In the genomic region with DNA sequence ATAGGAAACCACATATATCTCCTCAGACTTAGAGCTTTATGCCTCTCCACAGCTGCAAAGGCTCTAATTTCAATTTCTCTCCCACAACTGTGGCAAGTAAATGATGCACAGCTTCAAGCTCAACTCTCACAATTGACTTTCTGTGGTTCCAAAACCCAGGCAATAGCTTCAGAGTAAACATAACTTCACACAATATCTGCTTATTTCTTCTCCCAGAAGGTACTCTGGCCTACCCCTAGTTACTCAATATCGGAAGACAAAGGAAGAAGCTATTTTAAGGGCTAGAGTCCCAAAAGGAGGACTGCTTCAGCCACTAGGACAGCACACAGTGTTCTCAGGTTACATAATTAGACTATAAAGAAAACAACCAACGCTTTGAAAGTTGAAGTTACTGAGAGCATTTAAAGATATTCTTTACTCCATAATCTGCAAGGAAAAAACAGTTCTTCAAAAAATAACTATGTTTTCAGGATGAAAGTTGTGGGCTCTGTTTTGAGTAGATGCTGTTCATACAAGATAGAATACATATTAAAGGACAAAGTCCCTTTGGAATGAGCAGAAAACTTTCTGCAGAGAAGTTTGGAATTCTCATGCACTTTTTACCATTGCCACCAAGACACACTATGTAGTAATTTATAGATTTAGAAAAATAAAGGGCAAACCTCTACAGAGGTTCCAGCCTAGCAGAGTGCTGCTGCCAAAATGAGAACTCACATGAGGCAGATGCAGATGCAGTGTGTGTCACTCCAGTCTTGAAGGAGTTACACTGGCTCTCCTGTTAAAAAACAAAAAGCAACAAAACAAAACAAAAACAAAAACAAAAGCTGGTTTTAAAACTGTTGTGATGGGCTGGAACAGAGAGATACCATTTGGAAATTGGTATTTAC, we compare ENCODE assay signal across 9 cellular contexts.
DNase-seq lines count a peak whose midpoint lies in the region; ATAC-seq, FAIRE-seq and TF ChIP-seq lines count a peak whose summit lies in the region.
"Had no signal": no experiment of that assay in that cellular context is flagged by ENCODE, and none has a peak within 500 bp of the region (broad histone marks: within the 10 kb centered on the region; RNA-seq: fewer than 3 reads in every experiment).

No MANE protein-coding gene starts in this region.

- no peak for TF ChIP-seq RAD21 in HepG2 (CRISPR knock-in tag; IDR thresholded peaks at IDR 0.05)

- BruUV-seq in HepG2 (replicated peaks; lab: Mats Ljungman, UMichigan) (no TSS peak), PC-9 (replicated peaks; lab: Mats Ljungman, UMichigan) (no TSS peak)

- no peaks in the 10 kb centered on the region for H3K27me3 Mint-ChIP-seq in CD4-positive, alpha-beta memory T cell

- H3K9me3 ChIP-seq in HepG2 (ENCODE audit: low read length) (no peaks in the 10 kb centered on the region), PC-9 (ENCODE audit: insufficient read depth, low read depth) (no peaks in the 10 kb centered on the region)
- no peaks in the 10 kb centered on the region for H3K9me3 ChIP-seq in CD4-positive, alpha-beta memory T cell (ENCODE audit: control insufficient read depth in 1 of 2, low read length in 2 of 2)
- H3K9me3 ChIP-seq: SJSA1 had no signal

- H3K36me3 ChIP-seq in HepG2 (replicated peaks in 1 of 2; ENCODE audit: control insufficient read depth in 1 of 2, insufficient read depth in 2 of 2, low read length in 2 of 2) (peaks cover 1 to 5% of the 10 kb centered on the region in 2 experiments; a peak in 4 of 5 replicates), PC-9 (ENCODE audit: low read depth) (peaks cover 8% of the 10 kb centered on the region; the same call in 1 of the 2 replicates)
- H3K36me3 ChIP-seq in CD4-positive, alpha-beta memory T cell (ENCODE audit: insufficient read depth, low read length) = no peaks in the 10 kb centered on the region

- H3K27me3 ChIP-seq in HepG2 (ENCODE audit: control insufficient read depth in 1 of 2, insufficient read depth in 2 of 2, low read length in 2 of 2) = no peaks in the 10 kb centered on the region
- H3K27me3 ChIP-seq in CD4-positive, alpha-beta memory T cell (ENCODE audit: insufficient read depth, low read length) = no peaks in the 10 kb centered on the region
- H3K27me3 ChIP-seq in PC-9 (ENCODE audit: insufficient read depth, low read depth) = no peaks in the 10 kb centered on the region
- H3K27me3 ChIP-seq: SJSA1 had no signal

- intact Hi-C loops in HepG2 (cut with micrococcal nuclease; ENCODE audit: unreplicated experiment) = loop anchor here (5.0 to 10.0 kb wide), 2 partner anchors 41 to 134 kb away; a partner anchor contains a TSS
- intact Hi-C loops in CD4-positive, alpha-beta memory T cell (cut with micrococcal nuclease) = no loop called here
- intact Hi-C loops in PC-9 (cut with micrococcal nuclease; ENCODE audit: unreplicated experiment) = loop anchor here (10.0 kb wide), 1 partner anchor 124 kb away; no protein-coding TSS in a partner anchor

- peak; percentile 16 for DNase-seq in SK-MEL-5 (ENCODE audit: low read depth, low spot score)
- peak; percentile 15 for DNase-seq in HepG2 (ENCODE audit: low spot score)
- DNase-seq in CD4-positive, alpha-beta memory T cell = no peak
- no peak for DNase-seq in PC-9
- DNase-seq in ureter (ENCODE audit: low spot score) = no peak
- no peak for DNase-seq in NCI-H82 treated with DMSO at 0.1 percent for 48 hours (lab: John Stamatoyannopoulos, UW; ENCODE audit: unreplicated experiment)

- WGBS in HepG2 (ENCODE audit: low lambda C conversion rate) = 14% methylated on average over 2 of the region's 2 CpGs

- H3K4me2 ChIP-seq in HepG2 (ENCODE audit: low read depth, low read length) (peak overlapping the region; percentile 1; the same call in 1 of the 2 replicates), PC-9 (no peak overlapping the region)

- TF ChIP-seq EP300 in HepG2 (IDR thresholded peaks at IDR 0.05; ENCODE audit: low read depth in 2 of 2, low read length in 2 of 2) = no peak
- TF ChIP-seq EP300 in HepG2 (CRISPR knock-in tag; IDR thresholded peaks at IDR 0.05; ENCODE audit: borderline replicate concordance) = no peak

- H3K27ac ChIP-seq in HepG2 (ENCODE audit: extremely low read length, insufficient read depth, low read length) (peak overlapping the region; percentile 6), PC-9 (no peak overlapping the region)
- H3K27ac ChIP-seq in CD4-positive, alpha-beta memory T cell (ENCODE audit: low read depth, low read length) = no peak overlapping the region
- H3K27ac ChIP-seq: SJSA1 had no signal

- no peak overlapping the region for H3K4me3 ChIP-seq in HepG2 (replicated peaks in 1 of 3; ENCODE audit: insufficient read depth in 1 of 3, low read depth in 2 of 3, low read length in 3 of 3)
- H3K4me3 ChIP-seq in CD4-positive, alpha-beta memory T cell (ENCODE audit: low read length in 2 of 2) = no peak overlapping the region
- no peak overlapping the region for H3K4me3 ChIP-seq in PC-9
- H3K4me3 ChIP-seq: SJSA1 had no signal

- TF ChIP-seq CTCF in HepG2 (CRISPR knock-in tag; IDR thresholded peaks at IDR 0.05) = no peak
- TF ChIP-seq CTCF in PC-9 (conservative IDR thresholded peaks at IDR 0.05) = no peak

- peaks cover 27% of the 10 kb centered on the region for H3K79me2 ChIP-seq in HepG2 (ENCODE audit: insufficient read depth, low read length)
- peaks cover 20% of the 10 kb centered on the region for H3K79me2 ChIP-seq in PC-9 (ENCODE audit: low read depth)

- H3K36me3 Mint-ChIP-seq in CD4-positive, alpha-beta memory T cell = peaks cover 8 to 20% of the 10 kb centered on the region in 2 donors

- H3K9ac ChIP-seq in HepG2 (ENCODE audit: insufficient read depth, low read depth, low read length) = no peak overlapping the region

- no peak overlapping the region for H3K4me3 Mint-ChIP-seq in CD4-positive, alpha-beta memory T cell

- POLR2A ChIA-PET in HepG2 (lab: Yijun Ruan, JAX) (interaction anchor here (1.0 kb wide), 1 partner anchor 137 kb away, joined by 3 read pairs; no protein-coding TSS in a partner anchor), PC-9 (lab: Charles Lee; ENCODE audit: unreplicated experiment) (no interaction called here)
- POLR2A ChIA-PET in CD4-positive, alpha-beta memory T cell (lab: Charles Lee; ENCODE audit: partially characterized antibody) = interaction anchor here (1.2 kb wide), 1 partner anchor 21 kb away, joined by 3 read pairs; no protein-coding TSS in a partner anchor

- peak; percentile 56 for ATAC-seq in GM19043 (IDR thresholded peaks at IDR 0.05; ENCODE audit: low read depth, unreplicated experiment)
- ATAC-seq in HG02840 (IDR thresholded peaks at IDR 0.05; ENCODE audit: low FRiP score, unreplicated experiment) = peak; percentile 59
- ATAC-seq in HepG2 = peak; percentile 65

- in situ Hi-C loops in SK-MEL-5 (cut with HindIII; ENCODE audit: low pct_unique_long_range_greater_than_20kb, low sequenced_read_pairs) (no loop called here), HepG2 (cut with HindIII; ENCODE audit: extremely low pct_ligation_motif_present, low pct_unique_long_range_greater_than_20kb) (no loop called here)

- peak overlapping the region in 2 of 7 donors; percentile 0 to 19 for H3K27ac Mint-ChIP-seq in CD4-positive, alpha-beta memory T cell

- no peak for FAIRE-seq in HepG2 (lab: Jason Lieb, UNC)

- 0 out of 2 replicates have a peak, but pooled peaks cover 7% of the 10 kb centered on the region for H4K20me1 ChIP-seq in HepG2 (ENCODE audit: insufficient read depth, low read length)
- H4K20me1 ChIP-seq in PC-9 (ENCODE audit: insufficient read depth) = peaks cover 4% of the 10 kb centered on the region; the same call in 1 of the 2 replicates

- CTCF ChIA-PET in HepG2 (lab: Yijun Ruan, JAX; ENCODE audit: low intra/inter-chr PET ratio, low total read pairs) (no interaction called here), PC-9 (lab: Charles Lee) (no interaction called here)
- CTCF ChIA-PET in CD4-positive, alpha-beta memory T cell (lab: Charles Lee; ENCODE audit: partially characterized antibody) = interaction anchor here (0.6 kb wide), 2 partner anchors 19 to 79 kb away, joined by 3 to 5 read pairs; no protein-coding TSS in a partner anchor

- no peak overlapping the region for H2AFZ ChIP-seq in HepG2 (ENCODE audit: low read length)
- H2AFZ ChIP-seq in PC-9 = no peak overlapping the region

- H3K4me1 ChIP-seq in HepG2 (ENCODE audit: insufficient read depth, low read length) = peaks cover 37% of the 10 kb centered on the region
- no peaks in the 10 kb centered on the region for H3K4me1 ChIP-seq in CD4-positive, alpha-beta memory T cell (ENCODE audit: insufficient read depth, low read length)
- no peaks in the 10 kb centered on the region for H3K4me1 ChIP-seq in PC-9 (replicated peaks; ENCODE audit: insufficient read depth)

- TF ChIP-seq POLR2A in HepG2 (IDR thresholded peaks at IDR 0.05; ENCODE audit: insufficient read depth in 1 of 2, low read depth in 2 of 2, low read length in 2 of 2) = no peak

- peaks cover 16% of the 10 kb centered on the region; the same call in 1 of the 2 replicates for H3F3A ChIP-seq in PC-9 (ENCODE audit: insufficient read depth, low read depth)

- no peaks in the 10 kb centered on the region for H3K9me2 ChIP-seq in PC-9 (ENCODE audit: insufficient read depth)

- peaks cover 0 to 8% (median 1%) of the 10 kb centered on the region in 4 donors for H3K4me1 Mint-ChIP-seq in CD4-positive, alpha-beta memory T cell

- H3K9me3 Mint-ChIP-seq in CD4-positive, alpha-beta memory T cell = no peaks in the 10 kb centered on the region

TF ChIP-seq in HepG2, 621 proteins besides CTCF, POLR2A, EP300 and RAD21 (continues in another document):
- TF ChIP-seq NFIC (IDR thresholded peaks at IDR 0.05; ENCODE audit: low read length) (0 out of 2 replicates have a peak, but pooled peaks have one; percentile 34), SOX6 (IDR thresholded peaks at IDR 0.05) (no peak), SOX6 (CRISPR knock-in tag; IDR thresholded peaks at IDR 0.05) (peak; percentile 67; the same call in 1 of the 2 replicates), SP4 (CRISPR knock-in tag; IDR thresholded peaks at IDR 0.05) (no peak)

Comparison
In these comparisons a context has a peak if more than half of its experiments do, and no peak if none do; other contexts are left out.
1. DNase-seq: peak in SK-MEL-5 (single experiment) and HepG2 (single experiment); none in CD4-positive, alpha-beta memory T cell (0 of 5), PC-9 (0 of 2), ureter (single experiment) and NCI-H82 treated with DMSO at 0.1 percent for 48 hours (single experiment).
2. Peak in every context shown above with its lines, with median percentiles within 50 percentile points of each other: ATAC-seq.